8 cellular contexts compared by ENCODE assay signal in the genomic region with DNA sequence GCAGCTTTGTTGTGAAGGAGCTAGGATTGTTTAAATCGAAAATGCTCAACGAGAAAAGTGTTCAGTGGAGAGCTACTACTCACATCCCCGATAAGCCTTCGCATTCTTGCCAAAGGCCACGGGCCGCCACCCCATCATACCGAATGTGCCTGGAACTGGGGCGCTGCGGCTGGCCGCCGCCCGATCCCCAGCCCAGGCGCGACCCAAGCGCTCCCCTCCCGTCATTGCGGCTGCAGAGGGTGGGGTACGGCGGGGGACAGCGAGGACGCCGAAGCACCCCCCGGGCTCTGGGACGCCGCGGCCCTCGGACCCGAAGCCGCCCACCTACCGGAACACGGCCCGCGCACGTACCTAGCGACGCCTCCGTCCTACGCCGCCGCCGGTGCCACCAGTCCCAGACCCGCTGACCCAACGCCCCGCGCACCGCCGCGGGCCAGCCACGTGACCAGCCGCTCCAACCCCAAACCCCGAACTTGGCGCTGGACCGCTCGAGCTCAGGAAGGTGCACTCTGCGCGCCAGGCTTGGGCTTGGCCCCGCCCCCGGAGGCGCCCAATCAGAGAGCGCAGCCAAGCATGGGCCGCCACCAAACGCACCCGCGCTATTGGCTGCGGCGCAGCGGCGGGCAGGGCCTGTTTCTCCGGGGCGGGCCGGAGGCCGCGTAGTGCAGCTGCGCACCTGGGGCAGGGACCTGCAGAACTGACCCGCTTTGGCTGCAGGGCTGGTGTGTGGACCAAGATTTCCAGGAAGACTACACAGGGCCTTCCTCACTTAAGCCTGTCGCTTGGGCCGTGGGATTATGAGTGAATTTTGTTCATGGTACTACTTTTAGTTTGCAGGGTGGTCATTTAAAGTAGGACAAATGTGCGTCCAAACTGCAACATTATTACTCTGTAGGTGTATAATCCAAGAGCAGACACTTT. TPM values are rescaled to one million over a fixed set of nuclear protein-coding genes. Genes with fewer than 3 reads are reported as not detected.
DNase-seq lines count a peak whose midpoint lies in the region; ATAC-seq and FAIRE-seq lines count a peak whose summit lies in the region.

A gene (minus strand): TSS at position 530 of the 921 bp plus-strand sequence. CDS start 7,569 bp downstream, outside the sequence.

- FAIRE-seq in HTR-8/SVneo (lab: Jason Lieb, UNC) = peak; percentile 100

- peak within 1 kb of the TSS; percentile 92 for H3K9ac ChIP-seq in NT2/D1 (ENCODE audit: insufficient read length, low read depth)
- peak within 1 kb of the TSS; percentile 31 for H3K9ac ChIP-seq in endocrine pancreas (ENCODE audit: control insufficient read depth, insufficient read depth, low read length)

- H3K9me3 ChIP-seq in NT2/D1 (ENCODE audit: insufficient read depth, low read length) (no peaks in the 10 kb centered on the region), endocrine pancreas (ENCODE audit: control insufficient read depth, low read length) (no peaks in the 10 kb centered on the region)

- in situ Hi-C loops in Caki2 (cut with HindIII; ENCODE audit: low pct_unique_long_range_greater_than_20kb, low sequenced_read_pairs) = no loop called here

- DNase-seq in Caki2 (ENCODE audit: low read depth) = peak; percentile 85
- peak; percentile 99 for DNase-seq in HTR-8/SVneo (ENCODE audit: insufficient read length, low spot score)
- peak; percentile 85 for DNase-seq in NT2/D1 (ENCODE audit: low read depth, low spot score)
- peak; percentile 49 for DNase-seq in activated CD8-positive, alpha-beta memory T cell treated with anti-CD3 and anti-CD28 coated beads, Interleukin-2, amount 50 U/mL, for 1 hour (ENCODE audit: extremely low read depth)
- peak; percentile 98 for DNase-seq in mesenteric fat pad (ENCODE audit: low spot score)
- peak; percentile 75 for DNase-seq in stimulated activated CD8-positive, alpha-beta memory T cell treated with anti-CD3 and anti-CD28 coated beads, Interleukin-15, amount 100 ng/mL, for 1 hour (ENCODE audit: low read depth)

- peak; percentile 82 for ATAC-seq in GM21367 (IDR thresholded peaks at IDR 0.05; ENCODE audit: unreplicated experiment)

- H3K27me3 ChIP-seq in NT2/D1 (ENCODE audit: insufficient read depth, insufficient read length) = no peaks in the 10 kb centered on the region
- H3K27me3 ChIP-seq in endocrine pancreas (ENCODE audit: control insufficient read depth, insufficient read depth, low read length) = no peaks in the 10 kb centered on the region

- H3K4me3 ChIP-seq in NT2/D1 (ENCODE audit: insufficient read length, low read depth) = peak within 1 kb of the TSS; percentile 76
- peak within 1 kb of the TSS; percentile 14 for H3K4me3 ChIP-seq in endocrine pancreas (ENCODE audit: control insufficient read depth, insufficient read depth, low read length)

- peaks cover 2% of the 10 kb centered on the region for H3K4me1 ChIP-seq in NT2/D1 (ENCODE audit: insufficient read depth, insufficient read length)
- H3K4me1 ChIP-seq in endocrine pancreas (ENCODE audit: control insufficient read depth, insufficient read depth, low read length) = no peaks in the 10 kb centered on the region

- H3K36me3 ChIP-seq in NT2/D1 (ENCODE audit: insufficient read depth, insufficient read length, low read length) (peaks cover 17% of the 10 kb centered on the region), endocrine pancreas (ENCODE audit: control insufficient read depth, insufficient read depth, low read length) (no peaks in the 10 kb centered on the region)

RNA-seq across cellular contexts. Expression of the gene that starts here (rescaled TPM):
- 83.3 and 108 TPM in 2 replicates for total RNA-seq in Caki2 (2014; rRNA removed; shearing (Covaris generic); ENCODE audit: low replicate concordance)
- 87.2 TPM for total RNA-seq in mesenteric fat pad

Comparison
In these comparisons a context has a peak if more than half of its experiments do, and no peak if none do; other contexts are left out.
1. Peak in every context shown above with its lines: DNase-seq, ATAC-seq and H3K4me3 ChIP-seq.
2. DNase-seq: peak in every context shown above with its lines; median percentile 99 in HTR-8/SVneo; 98 in mesenteric fat pad; 85 in Caki2; 85 in NT2/D1; 75 in stimulated activated CD8-positive, alpha-beta memory T cell treated with anti-CD3 and anti-CD28 coated beads, Interleukin-15, amount 100 ng/mL, for 1 hour; 49 in activated CD8-positive, alpha-beta memory T cell treated with anti-CD3 and anti-CD28 coated beads, Interleukin-2, amount 50 U/mL, for 1 hour.